Comparison of ENCODE assay signal across 18 cellular contexts in the genomic region with DNA sequence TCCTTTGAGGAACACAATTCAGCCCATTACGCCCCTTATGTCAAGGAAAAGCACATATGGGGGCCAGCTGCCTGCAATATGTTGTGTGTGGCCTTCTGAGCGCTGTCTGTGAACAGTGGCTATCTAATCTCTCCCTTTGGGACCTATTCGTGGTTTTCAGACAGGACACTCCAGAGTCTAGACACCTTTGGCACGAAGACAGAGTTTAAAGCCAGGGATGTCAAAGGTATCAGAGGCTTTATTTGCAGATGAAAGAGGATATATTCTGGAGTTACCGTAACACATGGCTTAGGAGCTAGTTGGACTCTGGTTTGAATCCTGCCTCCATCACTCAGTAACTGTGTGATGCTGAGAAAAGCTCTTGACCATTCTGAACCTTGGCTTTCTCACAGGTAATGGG. TPM values are rescaled to one million over a fixed set of nuclear protein-coding genes. Genes with fewer than 3 reads are reported as not detected.
A peak's percentile ranks its signal among the peaks of the same experiment; 100 is the strongest.
DNase-seq lines count a peak whose midpoint lies in the region; ATAC-seq and TF ChIP-seq lines count a peak whose summit lies in the region.
"Had no signal": no experiment of that assay in that cellular context is flagged by ENCODE, and none has a peak within 500 bp of the region (broad histone marks: within the 10 kb centered on the region; RNA-seq: fewer than 3 reads in every experiment).

No MANE protein-coding gene starts in this region.

- H3K27ac ChIP-seq in VCaP = peak overlapping the region; percentile 60
- H3K27ac ChIP-seq in SK-N-SH (ENCODE audit: low read depth in 2 of 2, low read length in 1 of 2) = no peak overlapping the region
- H3K27ac ChIP-seq in right atrium auricular region = peak overlapping the region in 1 of 2 donors; percentile 7

- TF ChIP-seq RAD21 in SK-N-SH (IDR thresholded peaks at IDR 0.05; ENCODE audit: low read length) = no peak

- TF ChIP-seq CTCF in VCaP (conservative IDR thresholded peaks at IDR 0.05) (no peak), SK-N-SH (IDR thresholded peaks at IDR 0.05) (no peak), right atrium auricular region (IDR thresholded peaks at IDR 0.05) (no peak)

- POLR2A ChIA-PET in SK-N-SH (lab: Yijun Ruan, JAX) = no interaction called here

- H4K20me1 ChIP-seq in SK-N-SH (ENCODE audit: insufficient read depth) = no peaks in the 10 kb centered on the region

- no peak overlapping the region for H3K4me3 ChIP-seq in SK-N-SH (ENCODE audit: low read depth in 2 of 2, low read length in 1 of 2)
- H3K4me3 ChIP-seq in right atrium auricular region = no peak overlapping the region
- H3K4me3 ChIP-seq: GM23338 had no signal

- TF ChIP-seq POLR2A in GM18505 (IDR thresholded peaks at IDR 0.05; ENCODE audit: borderline replicate concordance, extremely low read depth, insufficient read depth, insufficient read length) = no peak

- no peak overlapping the region for H3K9ac ChIP-seq in SK-N-SH

- H3K79me2 ChIP-seq in SK-N-SH (ENCODE audit: insufficient read depth) = no peaks in the 10 kb centered on the region

- no peak for TF ChIP-seq EP300 in SK-N-SH (IDR thresholded peaks at IDR 0.05; ENCODE audit: borderline replicate concordance in 1 of 2, low read depth in 1 of 2, low read length in 1 of 2)

- ATAC-seq in left lobe of liver (peak; percentile 87), GM18505 (IDR thresholded peaks at IDR 0.05; ENCODE audit: unreplicated experiment) (no peak)
- ATAC-seq: GM23338 had no signal

- no peak overlapping the region for H2AFZ ChIP-seq in SK-N-SH (ENCODE audit: low read depth)
- H2AFZ ChIP-seq: GM23338 had no signal

- H3F3A ChIP-seq in SK-N-SH (replicated peaks; ENCODE audit: insufficient read depth) = no peaks in the 10 kb centered on the region

- H3K27me3 ChIP-seq in SK-N-SH (ENCODE audit: insufficient read depth) = peaks cover 4% of the 10 kb centered on the region
- H3K27me3 ChIP-seq in right atrium auricular region = no peaks in the 10 kb centered on the region
- H3K27me3 ChIP-seq: BE2C had no signal

- WGBS in SK-N-SH (ENCODE audit: low lambda C conversion rate) = 46% methylated on average over 5 of the region's 5 CpGs

- H3K4me1 ChIP-seq in SK-N-SH (ENCODE audit: control insufficient read depth in 1 of 2, insufficient read depth in 2 of 2, low read depth in 1 of 2, low read length in 1 of 2) (peaks cover 0 to 13% of the 10 kb centered on the region in 2 experiments; a peak in 1 of 4 replicates), right atrium auricular region (peaks cover 0 to 8% of the 10 kb centered on the region in 2 donors)

- DNase-seq in DMS 273 (lab: John Stamatoyannopoulos, UW; ENCODE audit: unreplicated experiment) (peak; percentile 73), DMS 273 treated with DMSO at 0.1 percent for 48 hours (lab: John Stamatoyannopoulos, UW) (peak; percentile 58), left lobe of liver (ENCODE audit: low spot score) (no peak), SK-N-SH (no peak), right atrium auricular region (ENCODE audit: low spot score) (no peak)
- DNase-seq: ACHN; BE2C; C1 segment of cervical spinal cord; CD4-positive, CD25-positive, alpha-beta regulatory T cell; CD8-positive, alpha-beta memory T cell; COR-L47; DMS153; DMS79; GDM1; HCEC 1CT had no signal

- H3K4me2 ChIP-seq in SK-N-SH = no peak overlapping the region
- H3K4me2 ChIP-seq: GM23338 had no signal

- H3K36me3 ChIP-seq in SK-N-SH (replicated peaks in 1 of 2; ENCODE audit: control insufficient read depth in 1 of 2, insufficient read depth in 2 of 2, low read length in 1 of 2) (no peaks in the 10 kb centered on the region), right atrium auricular region (no peaks in the 10 kb centered on the region)
- H3K36me3 ChIP-seq: BE2C had no signal

- CTCF ChIA-PET in SK-N-SH (lab: Yijun Ruan, JAX) = interaction anchor here (0.7 to 1.6 kb wide), 3 partner anchors 10 to 91 kb away, joined by 3 to 5 read pairs (median 3); no protein-coding TSS in a partner anchor

- H3K9me3 ChIP-seq in SK-N-SH (0 out of 2 replicates have a peak, but pooled peaks cover 8% of the 10 kb centered on the region), right atrium auricular region (no peaks in the 10 kb centered on the region)
- H3K9me3 ChIP-seq: BE2C had no signal

- H3K9me2 ChIP-seq in SK-N-SH = no peaks in the 10 kb centered on the region

TF ChIP-seq in SK-N-SH, 30 proteins besides CTCF, POLR2A, EP300 and RAD21:
- TF ChIP-seq TEAD4 (IDR thresholded peaks at IDR 0.05; ENCODE audit: borderline replicate concordance, insufficient read depth) (no peak), GABPA (IDR thresholded peaks at IDR 0.05; ENCODE audit: low read depth) (no peak), MXI1 (IDR thresholded peaks at IDR 0.05; ENCODE audit: low read depth, low read length) (no peak), RCOR1 (IDR thresholded peaks at IDR 0.05; ENCODE audit: low read length) (no peak), MEF2A (IDR thresholded peaks at IDR 0.05; ENCODE audit: borderline replicate concordance, low read depth) (no peak)
- TF ChIP-seq, protein P1, sequence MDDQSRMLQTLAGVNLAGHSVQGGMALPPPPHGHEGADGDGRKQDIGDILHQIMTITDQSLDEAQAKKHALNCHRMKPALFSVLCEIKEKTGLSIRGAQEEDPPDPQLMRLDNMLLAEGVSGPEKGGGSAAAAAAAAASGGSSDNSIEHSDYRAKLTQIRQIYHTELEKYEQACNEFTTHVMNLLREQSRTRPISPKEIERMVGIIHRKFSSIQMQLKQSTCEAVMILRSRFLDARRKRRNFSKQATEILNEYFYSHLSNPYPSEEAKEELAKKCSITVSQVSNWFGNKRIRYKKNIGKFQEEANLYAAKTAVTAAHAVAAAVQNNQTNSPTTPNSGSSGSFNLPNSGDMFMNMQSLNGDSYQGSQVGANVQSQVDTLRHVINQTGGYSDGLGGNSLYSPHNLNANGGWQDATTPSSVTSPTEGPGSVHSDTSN (IDR thresholded peaks at IDR 0.05) = no peak
TF ChIP-seq in SK-N-SH: peak in this region for 0.

RNA-seq across cellular contexts. Expression of a gene that starts 14.8 kb away (rescaled TPM):
- total RNA-seq in left lobe of liver (10.3 TPM), right atrium auricular region (1 to 10 TPM; 4.0 to 6.8 TPM)
- polyA plus RNA-seq in SK-N-SH (2012; rRNA removed) = 2.4 and 5.0 TPM in 2 replicates
- polyA plus RNA-seq in SK-N-SH (2012; cell fraction: cytosol; rRNA removed) = 2.5 and 5.2 TPM in 2 replicates
- 9.3 and 11.4 TPM in 2 replicates for polyA plus RNA-seq in SK-N-SH (2012; cell fraction: nucleus; rRNA removed)

Comparison
In these comparisons a context has a peak if more than half of its experiments do, and no peak if none do; other contexts are left out.
1. DNase-seq: peak in DMS 273 (single experiment) and DMS 273 treated with DMSO at 0.1 percent for 48 hours (single experiment); none in left lobe of liver (single experiment), SK-N-SH (single experiment) and right atrium auricular region (single experiment).